ENCODE assay signal across 6 cellular contexts in genomic region chr1:7192453-7192852, GRCh38.
"Had no signal": no experiment of that assay in that cellular context is flagged by ENCODE, and none has a peak within 500 bp of the region (broad histone marks: within the 10 kb centered on the region; RNA-seq: fewer than 3 reads in every experiment).

No MANE protein-coding gene starts in this region.

- H3K4me3 ChIP-seq: K562 had no signal

- H3K27ac Mint-ChIP-seq: IgD-negative memory B cell had no signal

- H3K4me3 Mint-ChIP-seq: IgD-negative memory B cell had no signal

- ATAC-seq: HepG2, K562 had no signal

- H3K4me1 Mint-ChIP-seq: IgD-negative memory B cell had no signal

- H3K27ac ChIP-seq: HL-60 had no signal

- DNase-seq: IMR-90, KBM-7 had no signal
